In the genomic region with DNA sequence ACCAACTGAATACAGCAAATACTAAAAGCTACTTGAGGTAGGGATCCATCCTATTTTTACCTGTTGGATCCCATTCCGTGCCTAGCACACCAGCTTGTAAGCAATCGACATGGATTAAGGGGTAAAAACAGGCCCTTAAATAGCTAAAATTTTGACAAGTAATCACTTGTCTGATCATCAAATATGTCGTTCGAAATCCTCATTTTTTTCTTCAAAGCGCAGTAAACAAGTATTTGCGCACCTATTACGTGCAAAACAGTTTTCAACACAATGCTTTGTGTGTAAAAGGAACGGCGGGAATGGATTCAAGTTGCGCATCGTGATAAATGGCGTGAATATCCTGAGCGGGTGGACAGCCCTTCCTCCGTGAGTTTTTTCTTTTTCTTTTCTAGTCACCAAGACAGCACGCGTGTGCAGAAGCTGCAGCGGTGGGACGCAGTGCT, we compare ENCODE assay signal across 8 cellular contexts. TPM values are rescaled to one million over a fixed set of nuclear protein-coding genes. Genes with fewer than 3 reads are reported as not detected.
DNase-seq lines count a peak whose midpoint lies in the region; ATAC-seq and TF ChIP-seq lines count a peak whose summit lies in the region.

No MANE protein-coding gene starts in this region.

- ATAC-seq in SK-N-SH treated with all-trans-retinoic acid at 6 μM for 48 hours: no peak
- no peak for ATAC-seq in GM18511 (IDR thresholded peaks at IDR 0.05; ENCODE audit: unreplicated experiment)
- ATAC-seq in GM21390 (IDR thresholded peaks at IDR 0.05; ENCODE audit: unreplicated experiment): no peak

- H3K4me3 ChIP-seq in SK-N-SH (ENCODE audit: low read depth in 2 of 2, low read length in 1 of 2) (peak overlapping the region; percentile 77 to 86), suprapubic skin (peak overlapping the region; percentile 89)

- TF ChIP-seq CTCF in SK-N-SH (IDR thresholded peaks at IDR 0.05) (no peak), suprapubic skin (IDR thresholded peaks at IDR 0.05) (no peak)

- no peaks in the 10 kb centered on the region for H3K36me3 Mint-ChIP-seq in activated T-helper 2 cell treated with anti-CD3 and anti-CD28 coated beads, Interferon-gamma antibody, Interleukin-2, Interleukin-4, amounts not matched to agents 10 μg/mL and 5 μg/mL and 100 μg/mL, durations not matched to agents 14 hours and 24 hours and 36 hours (ENCODE audit: low read depth)

- no peak for TF ChIP-seq POLR2A in suprapubic skin (IDR thresholded peaks at IDR 0.05)

- peak overlapping the region; percentile 73 for H3K4me3 Mint-ChIP-seq in activated T-helper 2 cell treated with anti-CD3 and anti-CD28 coated beads, Interferon-gamma antibody, Interleukin-2, Interleukin-4, amounts not matched to agents 10 μg/mL and 5 μg/mL and 100 μg/mL, durations not matched to agents 14 hours and 24 hours and 36 hours (ENCODE audit: low read depth)

- H3K79me2 ChIP-seq in SK-N-SH (ENCODE audit: insufficient read depth): peaks cover 31% of the 10 kb centered on the region

- peak overlapping the region; percentile 96 for H2AFZ ChIP-seq in SK-N-SH (ENCODE audit: low read depth)

- POLR2A ChIA-PET in SK-N-SH (lab: Yijun Ruan, JAX): interaction anchor here (0.7 to 1.6 kb wide), 6 partner anchors 16 to 502 kb away, joined by 3 to 7 read pairs (median 3); no protein-coding TSS in a partner anchor

- peak overlapping the region; percentile 89 for H3K4me2 ChIP-seq in SK-N-SH

- H3K9me2 ChIP-seq in SK-N-SH: no peaks in the 10 kb centered on the region

- TF ChIP-seq RAD21 in SK-N-SH (IDR thresholded peaks at IDR 0.05; ENCODE audit: low read length): no peak

- H4K20me1 ChIP-seq in SK-N-SH (ENCODE audit: insufficient read depth): no peaks in the 10 kb centered on the region; the same call in 1 of the 2 replicates

- H3K4me1 Mint-ChIP-seq in activated T-helper 2 cell treated with anti-CD3 and anti-CD28 coated beads, Interferon-gamma antibody, Interleukin-2, Interleukin-4, amounts not matched to agents 10 μg/mL and 5 μg/mL and 100 μg/mL, durations not matched to agents 14 hours and 24 hours and 36 hours (ENCODE audit: low read depth): peaks cover 18% of the 10 kb centered on the region

- TF ChIP-seq EP300 in SK-N-SH (IDR thresholded peaks at IDR 0.05; ENCODE audit: borderline replicate concordance in 1 of 2, low read depth in 1 of 2, low read length in 1 of 2) (no peak), suprapubic skin (IDR thresholded peaks at IDR 0.05) (no peak)

- H3K27me3 ChIP-seq in SK-N-SH (ENCODE audit: insufficient read depth): no peaks in the 10 kb centered on the region; the same call in 1 of the 2 replicates
- H3K27me3 ChIP-seq in suprapubic skin: no peaks in the 10 kb centered on the region

- WGBS in SK-N-SH (ENCODE audit: low lambda C conversion rate): 12% methylated on average over 18 of the region's 18 CpGs
- 3% methylated on average over 17 of the region's 18 CpGs for WGBS in suprapubic skin

- H3K9me3 Mint-ChIP-seq in activated T-helper 2 cell treated with anti-CD3 and anti-CD28 coated beads, Interferon-gamma antibody, Interleukin-2, Interleukin-4, amounts not matched to agents 10 μg/mL and 5 μg/mL and 100 μg/mL, durations not matched to agents 14 hours and 24 hours and 36 hours: no peaks in the 10 kb centered on the region

- peaks cover 75% of the 10 kb centered on the region for H3K27me3 Mint-ChIP-seq in activated T-helper 2 cell treated with anti-CD3 and anti-CD28 coated beads, Interferon-gamma antibody, Interleukin-2, Interleukin-4, amounts not matched to agents 10 μg/mL and 5 μg/mL and 100 μg/mL, durations not matched to agents 14 hours and 24 hours and 36 hours (ENCODE audit: low read depth)

- intact Hi-C loops in activated T-helper 2 cell treated with anti-CD3 and anti-CD28 coated beads, Interferon-gamma antibody, Interleukin-2, Interleukin-4, amounts not matched to agents 10 μg/mL and 5 μg/mL and 100 μg/mL, durations not matched to agents 14 hours and 24 hours and 36 hours (cut with micrococcal nuclease): loop anchor here (5.0 to 10.0 kb wide), 3 partner anchors 179 to 349 kb away; partner anchors contain the start of genes MBD5 and ORC4

- DNase-seq in SK-N-SH (no peak), inferior parietal cortex (ENCODE audit: extremely low spot score) (peak; percentile 69), suprapubic skin (ENCODE audit: low spot score in 2 of 2) (no peak), T-helper 9 cell (no peak)
- no peak for DNase-seq in activated T-helper 2 cell treated with anti-CD3 and anti-CD28 coated beads, Interferon-gamma antibody, Interleukin-2, Interleukin-4, amounts not matched to agents 10 μg/mL and 5 μg/mL and 100 μg/mL, durations not matched to agents 14 hours and 24 hours and 36 hours (ENCODE audit: low spot score)

- no peak overlapping the region for H3K27ac Mint-ChIP-seq in activated T-helper 2 cell treated with anti-CD3 and anti-CD28 coated beads, Interferon-gamma antibody, Interleukin-2, Interleukin-4, amounts not matched to agents 10 μg/mL and 5 μg/mL and 100 μg/mL, durations not matched to agents 14 hours and 24 hours and 36 hours

- CTCF ChIA-PET in SK-N-SH (lab: Yijun Ruan, JAX): interaction anchor here (0.7 to 2.3 kb wide), 3 partner anchors 10 to 67 kb away, joined by 3 to 13 read pairs (median 4); no protein-coding TSS in a partner anchor

- H3K9ac ChIP-seq in SK-N-SH: peak overlapping the region; percentile 94

- H3K27ac ChIP-seq in SK-N-SH (ENCODE audit: low read depth in 2 of 2, low read length in 1 of 2): peak overlapping the region; percentile 92 to 96
- peak overlapping the region; percentile 99 for H3K27ac ChIP-seq in suprapubic skin

- H3K4me1 ChIP-seq in SK-N-SH (ENCODE audit: control insufficient read depth in 1 of 2, insufficient read depth in 2 of 2, low read depth in 1 of 2, low read length in 1 of 2) (peaks cover 0 to 8% of the 10 kb centered on the region in 2 experiments; a peak in 2 of 4 replicates), suprapubic skin (peaks cover 42% of the 10 kb centered on the region)

- no peaks in the 10 kb centered on the region for H3F3A ChIP-seq in SK-N-SH (replicated peaks; ENCODE audit: insufficient read depth)

- H3K36me3 ChIP-seq in SK-N-SH (replicated peaks in 1 of 2; ENCODE audit: control insufficient read depth in 1 of 2, insufficient read depth in 2 of 2, low read length in 1 of 2) (no peaks in the 10 kb centered on the region), suprapubic skin (no peaks in the 10 kb centered on the region)

- H3K9me3 ChIP-seq in SK-N-SH: no peaks in the 10 kb centered on the region
- no peaks in the 10 kb centered on the region for H3K9me3 ChIP-seq in suprapubic skin

TF ChIP-seq in SK-N-SH, 30 proteins besides CTCF, POLR2A, EP300 and RAD21:
- TF ChIP-seq, protein P1, sequence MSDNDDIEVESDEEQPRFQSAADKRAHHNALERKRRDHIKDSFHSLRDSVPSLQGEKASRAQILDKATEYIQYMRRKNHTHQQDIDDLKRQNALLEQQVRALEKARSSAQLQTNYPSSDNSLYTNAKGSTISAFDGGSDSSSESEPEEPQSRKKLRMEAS (IDR thresholded peaks at IDR 0.05; ENCODE audit: low read depth): peak; percentile 43; the same call in 1 of the 2 replicates
- TF ChIP-seq POLR2AphosphoS5 (IDR thresholded peaks at IDR 0.05; ENCODE audit: low read depth, low read length) (no peak), MXI1 (IDR thresholded peaks at IDR 0.05; ENCODE audit: low read depth, low read length) (peak; percentile 56; the same call in 1 of the 2 replicates)

TF ChIP-seq in SK-N-SH treated with all-trans-retinoic acid at 6 μM for 48 hours, 23 proteins besides CTCF, POLR2A, EP300 and RAD21:
- no peak for TF ChIP-seq ESRRG (CRISPR knock-in tag; IDR thresholded peaks at IDR 0.05)
- no peak for TF ChIP-seq PPARA (CRISPR knock-in tag; IDR thresholded peaks at IDR 0.05; ENCODE audit: borderline replicate concordance)
- TF ChIP-seq SNAI2 (CRISPR knock-in tag; IDR thresholded peaks at IDR 0.05): no peak
- no peak for TF ChIP-seq POU6F1 (CRISPR knock-in tag; IDR thresholded peaks at IDR 0.05; ENCODE audit: borderline replicate concordance, low read depth)
- TF ChIP-seq ISL1 (CRISPR knock-in tag; IDR thresholded peaks at IDR 0.05): no peak
- TF ChIP-seq ZFP3 (CRISPR knock-in tag; IDR thresholded peaks at IDR 0.05): no peak
- TF ChIP-seq RARB (CRISPR knock-in tag; IDR thresholded peaks at IDR 0.05): no peak
- TF ChIP-seq OSR1 (CRISPR knock-in tag; IDR thresholded peaks at IDR 0.05): no peak
- TF ChIP-seq BACH2 (CRISPR knock-in tag; IDR thresholded peaks at IDR 0.05; ENCODE audit: borderline replicate concordance): no peak
- TF ChIP-seq GLIS3 (CRISPR knock-in tag; IDR thresholded peaks at IDR 0.05): no peak

RNA-seq across cellular contexts. Expression of gene ACVR2A, which starts 1.4 kb away (rescaled TPM):
- 1.6 and 2.6 TPM in 2 replicates for polyA plus RNA-seq in SK-N-SH (2012; rRNA removed)
- 1.7 and 2.2 TPM in 2 replicates for polyA plus RNA-seq in SK-N-SH (2012; cell fraction: cytosol; rRNA removed)
- 4.0 and 8.9 TPM in 2 replicates for polyA plus RNA-seq in SK-N-SH (2012; cell fraction: nucleus; rRNA removed)
- total RNA-seq in activated T-helper 2 cell treated with anti-CD3 and anti-CD28 coated beads, Interferon-gamma antibody, Interleukin-2, Interleukin-4, amounts not matched to agents 10 μg/mL and 5 μg/mL and 100 μg/mL, durations not matched to agents 14 hours and 24 hours and 36 hours: 0.62 and 1.4 TPM in 2 replicates
- total RNA-seq in suprapubic skin: 100 to 1,000 TPM in 1 of 4 donors, 10 to 100 TPM in 3; 38.7 to 123 (median 45.0) TPM

Comparison
In these comparisons a context has a peak if more than half of its experiments do, and no peak if none do; other contexts are left out.
1. RNA of gene ACVR2A, which starts 1.4 kb away (total RNA-seq): 38.7 to 123 TPM in suprapubic skin; 0.62 to 1.4 TPM in activated T-helper 2 cell treated with anti-CD3 and anti-CD28 coated beads, Interferon-gamma antibody, Interleukin-2, Interleukin-4, amounts not matched to agents 10 μg/mL and 5 μg/mL and 100 μg/mL, durations not matched to agents 14 hours and 24 hours and 36 hours; every median in the first group is over 10 times any median in the second.